In the genomic region with DNA sequence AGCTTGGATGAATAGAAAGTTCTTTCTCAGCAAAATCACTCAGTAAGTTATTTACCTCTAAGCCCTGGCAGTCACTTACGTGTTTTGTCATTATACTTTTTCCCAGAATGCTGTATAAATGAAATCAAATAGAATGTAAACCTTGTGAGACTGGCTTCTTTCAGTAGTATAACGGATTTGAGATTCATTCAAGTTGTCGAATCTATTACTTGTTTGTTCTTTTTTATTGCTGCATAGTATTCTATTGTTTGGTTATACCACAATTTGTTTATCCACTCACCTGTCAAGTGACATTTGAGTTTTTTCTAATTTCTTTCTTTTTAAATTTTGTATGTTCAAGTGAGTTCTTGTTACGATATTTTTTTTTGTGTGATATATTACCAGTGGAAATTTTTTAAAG, we compare ENCODE assay signal across 6 cellular contexts.
"Had no signal": no experiment of that assay in that cellular context is flagged by ENCODE, and none has a peak within 500 bp of the region (broad histone marks: within the 10 kb centered on the region; RNA-seq: fewer than 3 reads in every experiment).

No MANE protein-coding gene starts in this region.

- DNase-seq: GDM1, GF-D8 had no signal

- ATAC-seq: GM12878 had no signal

- FAIRE-seq: G401.6, GM12878, GM12891, GM19239 had no signal

- H3K4me3 ChIP-seq: GM12878 had no signal
